In genomic region chr12:117100851-117101673, GRCh38 we compare ENCODE assay signal across 16 cellular contexts. TPM values are rescaled to one million over a fixed set of nuclear protein-coding genes. Genes with fewer than 3 reads are reported as not detected.
DNase-seq lines count a peak whose midpoint lies in the region; ATAC-seq and TF ChIP-seq lines count a peak whose summit lies in the region.
"Had no signal": no experiment of that assay in that cellular context is flagged by ENCODE, and none has a peak within 500 bp of the region (broad histone marks: within the 10 kb centered on the region; RNA-seq: fewer than 3 reads in every experiment).

No MANE protein-coding gene starts in this region.

- H3F3A ChIP-seq in MM.1S (ENCODE audit: insufficient read depth, low read length), result no peaks in the 10 kb centered on the region

- H3K4me3 Mint-ChIP-seq in stimulated activated memory B cell treated with anti-CD40 and anti-IgM and Interleukin-4, amounts not matched to agents 10 μg/mL and 1 μg/mL and 100 μg/mL, for 72 hours, result no peak overlapping the region
- H3K4me3 Mint-ChIP-seq in activated CD4-positive, alpha-beta T cell treated with anti-CD3 and anti-CD28 coated beads, Interleukin-2, amount 10 ng/mL, durations not matched to agents 24 days and 14 days, result no peak overlapping the region
- H3K4me3 Mint-ChIP-seq: activated CD8-positive, alpha-beta memory T cell treated with anti-CD3 and anti-CD28 coated beads, Interleukin-2, amount 10 ng/mL, durations not matched to agents 7 days and 5 days had no signal

- no peak for ATAC-seq in stimulated activated memory B cell treated with anti-CD40 and anti-IgM and Interleukin-4, amounts not matched to agents 10 μg/mL and 1 μg/mL and 100 μg/mL, for 72 hours
- ATAC-seq: activated CD8-positive, alpha-beta memory T cell treated with anti-CD3 and anti-CD28 coated beads, Interleukin-2, amount 10 ng/mL, durations not matched to agents 7 days and 5 days; left colon; stimulated activated naive CD8-positive, alpha-beta T cell treated with anti-CD3 and anti-CD28 coated beads, Interleukin-15, Interleukin-2, amounts not matched to agents 100 U/mL and 50 U/mL, for 24 hours had no signal

- H3K9me2 ChIP-seq in MM.1S (replicated peaks; ENCODE audit: insufficient read depth, low read length), result no peaks in the 10 kb centered on the region

- H3K4me3 ChIP-seq in MM.1S (ENCODE audit: low read length), result no peak overlapping the region

- H3K27me3 Mint-ChIP-seq in stimulated activated memory B cell treated with anti-CD40 and anti-IgM and Interleukin-4, amounts not matched to agents 10 μg/mL and 1 μg/mL and 100 μg/mL, for 72 hours, result no peaks in the 10 kb centered on the region
- H3K27me3 Mint-ChIP-seq in activated CD4-positive, alpha-beta T cell treated with anti-CD3 and anti-CD28 coated beads, Interleukin-2, amount 10 ng/mL, durations not matched to agents 24 days and 14 days, result peaks cover 29% of the 10 kb centered on the region

- intact Hi-C loops in activated CD4-positive, alpha-beta T cell treated with anti-CD3 and anti-CD28 coated beads, Interleukin-2, amount 10 ng/mL, durations not matched to agents 24 days and 14 days (cut with micrococcal nuclease), result no loop called here

- no peak overlapping the region for H3K9ac ChIP-seq in MM.1S (ENCODE audit: low read length)

- no peaks in the 10 kb centered on the region for H3K36me3 Mint-ChIP-seq in stimulated activated memory B cell treated with anti-CD40 and anti-IgM and Interleukin-4, amounts not matched to agents 10 μg/mL and 1 μg/mL and 100 μg/mL, for 72 hours
- H3K36me3 Mint-ChIP-seq in activated CD4-positive, alpha-beta T cell treated with anti-CD3 and anti-CD28 coated beads, Interleukin-2, amount 10 ng/mL, durations not matched to agents 24 days and 14 days (ENCODE audit: low read depth), result no peaks in the 10 kb centered on the region
- H3K36me3 Mint-ChIP-seq: activated CD8-positive, alpha-beta memory T cell treated with anti-CD3 and anti-CD28 coated beads, Interleukin-2, amount 10 ng/mL, durations not matched to agents 7 days and 5 days had no signal

- no peak overlapping the region for H3K27ac ChIP-seq in MM.1S (ENCODE audit: low read length)

- H4K20me1 ChIP-seq in MM.1S (ENCODE audit: insufficient read depth, low read length), result no peaks in the 10 kb centered on the region

- no peaks in the 10 kb centered on the region for H3K27me3 ChIP-seq in MM.1S (replicated peaks; ENCODE audit: insufficient read depth, low read length)

- no peak overlapping the region for H2AFZ ChIP-seq in MM.1S (ENCODE audit: low read length)

- H3K4me2 ChIP-seq in MM.1S (ENCODE audit: low read depth, low read length), result no peak overlapping the region

- TF ChIP-seq CTCF in MM.1S (IDR thresholded peaks at IDR 0.05; ENCODE audit: low read length), result peak; percentile 10; the same call in 1 of the 2 replicates

- peak; percentile 17 for DNase-seq in NCI-H748 (lab: John Stamatoyannopoulos, UW; ENCODE audit: unreplicated experiment)
- no peak for DNase-seq in NCI-H748 treated with DMSO at 0.1 percent for 48 hours (lab: John Stamatoyannopoulos, UW)
- DNase-seq in MM.1S, result no peak
- DNase-seq in SIG-M5 treated with dmso at 0.1 percent for 504 hours (lab: John Stamatoyannopoulos, UW; ENCODE audit: unreplicated experiment), result peak; percentile 68
- no peak for DNase-seq in SHP77 (lab: John Stamatoyannopoulos, UW)
- DNase-seq in activated CD4-positive, alpha-beta T cell treated with anti-CD3 and anti-CD28 coated beads, Interleukin-2, amount 10 ng/mL, durations not matched to agents 24 days and 14 days, result no peak
- no peak for DNase-seq in HCEC 1CT
- DNase-seq: activated B cell treated with CpG ODN at 0.5 μM for 24 hours; activated CD8-positive, alpha-beta memory T cell treated with anti-CD3 and anti-CD28 coated beads, Interleukin-2, amount 10 ng/mL, durations not matched to agents 7 days and 5 days; activated effector memory CD4-positive, alpha-beta T cell treated with anti-CD3 and anti-CD28 coated beads, Interleukin-2, amount 50 U/mL, for 16 hours; anterior cingulate cortex; COR-L47; left colon; stimulated activated naive CD8-positive, alpha-beta T cell treated with anti-CD3 and anti-CD28 coated beads, Interleukin-15, Interleukin-2, amounts not matched to agents 100 U/mL and 50 U/mL, for 24 hours had no signal

- no peaks in the 10 kb centered on the region for H3K36me3 ChIP-seq in MM.1S (replicated peaks; ENCODE audit: insufficient read depth, low read length)

- H3K27ac Mint-ChIP-seq in stimulated activated memory B cell treated with anti-CD40 and anti-IgM and Interleukin-4, amounts not matched to agents 10 μg/mL and 1 μg/mL and 100 μg/mL, for 72 hours, result peak overlapping the region; percentile 83
- no peak overlapping the region for H3K27ac Mint-ChIP-seq in activated CD4-positive, alpha-beta T cell treated with anti-CD3 and anti-CD28 coated beads, Interleukin-2, amount 10 ng/mL, durations not matched to agents 24 days and 14 days
- H3K27ac Mint-ChIP-seq: activated B cell treated with CpG ODN at 0.5 μM for 24 hours; activated CD8-positive, alpha-beta memory T cell treated with anti-CD3 and anti-CD28 coated beads, Interleukin-2, amount 10 ng/mL, durations not matched to agents 7 days and 5 days; progenitor cell of endocrine pancreas had no signal

- H3K4me1 Mint-ChIP-seq in stimulated activated memory B cell treated with anti-CD40 and anti-IgM and Interleukin-4, amounts not matched to agents 10 μg/mL and 1 μg/mL and 100 μg/mL, for 72 hours, result peaks cover 33% of the 10 kb centered on the region
- H3K4me1 Mint-ChIP-seq in activated CD4-positive, alpha-beta T cell treated with anti-CD3 and anti-CD28 coated beads, Interleukin-2, amount 10 ng/mL, durations not matched to agents 24 days and 14 days, result peaks cover 26% of the 10 kb centered on the region

- H3K4me1 ChIP-seq in MM.1S (ENCODE audit: low read length), result peaks cover 6% of the 10 kb centered on the region

- H3K9me3 Mint-ChIP-seq in stimulated activated memory B cell treated with anti-CD40 and anti-IgM and Interleukin-4, amounts not matched to agents 10 μg/mL and 1 μg/mL and 100 μg/mL, for 72 hours, result no peaks in the 10 kb centered on the region
- H3K9me3 Mint-ChIP-seq in activated CD4-positive, alpha-beta T cell treated with anti-CD3 and anti-CD28 coated beads, Interleukin-2, amount 10 ng/mL, durations not matched to agents 24 days and 14 days, result no peaks in the 10 kb centered on the region
- H3K9me3 Mint-ChIP-seq: activated B cell treated with CpG ODN at 0.5 μM for 24 hours had no signal

- H3K9me3 ChIP-seq in MM.1S (replicated peaks; ENCODE audit: insufficient read depth, low read length), result no peaks in the 10 kb centered on the region

- H3K79me2 ChIP-seq in MM.1S (ENCODE audit: low read length), result 0 out of 2 replicates have a peak, but pooled peaks cover 4% of the 10 kb centered on the region

RNA-seq across cellular contexts. Expression of gene TESC, which starts 1.8 kb away (rescaled TPM):
- total RNA-seq in activated CD4-positive, alpha-beta T cell treated with anti-CD3 and anti-CD28 coated beads, Interleukin-2, amount 10 ng/mL, durations not matched to agents 24 days and 14 days, result 61.6 and 62.6 TPM in 2 replicates

Comparison
In these comparisons a context has a peak if more than half of its experiments do, and no peak if none do; other contexts are left out.
1. DNase-seq: peak in NCI-H748 (single experiment) and SIG-M5 treated with dmso at 0.1 percent for 504 hours (single experiment); none in NCI-H748 treated with DMSO at 0.1 percent for 48 hours (single experiment), MM.1S (single experiment), SHP77 (0 of 2), activated CD4-positive, alpha-beta T cell treated with anti-CD3 and anti-CD28 coated beads, Interleukin-2, amount 10 ng/mL, durations not matched to agents 24 days and 14 days (single experiment) and HCEC 1CT (single experiment).